ENCODE assay signal across 8 cellular contexts in genomic region chr7:138161600-138162081, GRCh38.
DNase-seq lines count a peak whose midpoint lies in the region; ATAC-seq and TF ChIP-seq lines count a peak whose summit lies in the region.

No MANE protein-coding gene starts in this region.

- peaks cover 16% of the 10 kb centered on the region for H3K9me3 Mint-ChIP-seq in CD8-positive, alpha-beta T cell

- H3K4me3 Mint-ChIP-seq in CD8-positive, alpha-beta T cell = no peak overlapping the region

- peak; percentile 99 for ATAC-seq in CD8-positive, alpha-beta T cell
- ATAC-seq in GM19397 (IDR thresholded peaks at IDR 0.05; ENCODE audit: unreplicated experiment) (peak; percentile 100), HG03457 (IDR thresholded peaks at IDR 0.05; ENCODE audit: unreplicated experiment) (peak; percentile 100)

- no peak overlapping the region for H3K27ac ChIP-seq in CD8-positive, alpha-beta T cell (ENCODE audit: low read depth, low read length)

- H3K36me3 Mint-ChIP-seq in CD8-positive, alpha-beta T cell = peaks cover 4% of the 10 kb centered on the region

- POLR2A ChIA-PET in CD8-positive, alpha-beta T cell (lab: Charles Lee) = interaction anchor here (0.6 to 1.2 kb wide), 2 partner anchors 577 to 1198 kb away, joined by 3 to 5 read pairs; partner anchors contain the start of gene LUC7L2

- H3K36me3 ChIP-seq in CD8-positive, alpha-beta T cell (ENCODE audit: insufficient read depth, low read length) = no peaks in the 10 kb centered on the region

- H3K4me1 ChIP-seq in CD8-positive, alpha-beta T cell (ENCODE audit: insufficient read depth, low read length) = peaks cover 5% of the 10 kb centered on the region

- CTCF ChIA-PET in CD8-positive, alpha-beta T cell (lab: Charles Lee) = interaction anchor here (0.7 to 5.7 kb wide), 11 partner anchors 10 to 709 kb away, joined by 3 to 77 read pairs (median 3); no protein-coding TSS in a partner anchor

- no peak overlapping the region for H3K4me3 ChIP-seq in CD8-positive, alpha-beta T cell (ENCODE audit: low read depth, low read length)

- H3K4me1 Mint-ChIP-seq in CD8-positive, alpha-beta T cell (ENCODE audit: low read depth) = no peaks in the 10 kb centered on the region

- H3K27me3 Mint-ChIP-seq in CD8-positive, alpha-beta T cell (ENCODE audit: low read depth) = peaks cover 3% of the 10 kb centered on the region

- intact Hi-C loops in CD8-positive, alpha-beta T cell (cut with DNase I, micrococcal nuclease) = loop anchor here (1.0 to 10.0 kb wide), 4 partner anchors 257 to 963 kb away; no protein-coding TSS in a partner anchor

- peak; percentile 42 to 82 (median 66) for DNase-seq in CD8-positive, alpha-beta T cell
- peak; percentile 89 to 97 for DNase-seq in NCI-H446 (lab: John Stamatoyannopoulos, UW)
- peak; percentile 36 for DNase-seq in activated CD4-positive, CD25-positive, alpha-beta regulatory T cell treated with anti-CD3 and anti-CD28 coated beads, Interleukin-2, amount 50 U/mL, for 16 hours (ENCODE audit: low read depth, low spot score)
- peak; percentile 90 for DNase-seq in cerebellar cortex (ENCODE audit: low spot score)
- DNase-seq in left kidney (ENCODE audit: low read depth, low spot score) = peak; percentile 98
- DNase-seq in stimulated activated CD4-positive, alpha-beta T cell treated with anti-CD3 and anti-CD28 coated beads, TNF-alpha, amount 100 ng/mL, for 1 hour (ENCODE audit: low read depth in 3 of 3, low spot score in 1 of 3) = peak; percentile 26 to 45 (median 44)

- H3K27me3 ChIP-seq in CD8-positive, alpha-beta T cell (ENCODE audit: insufficient read depth, low read length) = no peaks in the 10 kb centered on the region

- H3K9me3 ChIP-seq in CD8-positive, alpha-beta T cell (ENCODE audit: low read length) = no peaks in the 10 kb centered on the region

- peak; percentile 69 for TF ChIP-seq CTCF in CD8-positive, alpha-beta T cell (IDR thresholded peaks at IDR 0.05)

- no peak overlapping the region for H3K27ac Mint-ChIP-seq in CD8-positive, alpha-beta T cell

Comparison
In these comparisons a context has a peak if more than half of its experiments do, and no peak if none do; other contexts are left out.
1. DNase-seq: peak in every context shown above with its lines; median percentile 98 in left kidney; 93 in NCI-H446; 90 in cerebellar cortex; 66 in CD8-positive, alpha-beta T cell; 44 in stimulated activated CD4-positive, alpha-beta T cell treated with anti-CD3 and anti-CD28 coated beads, TNF-alpha, amount 100 ng/mL, for 1 hour; 36 in activated CD4-positive, CD25-positive, alpha-beta regulatory T cell treated with anti-CD3 and anti-CD28 coated beads, Interleukin-2, amount 50 U/mL, for 16 hours.